18 cellular contexts compared by ENCODE assay signal in genomic region chr17:30290077-30290476, GRCh38. TPM values are rescaled to one million over a fixed set of nuclear protein-coding genes. Genes with fewer than 3 reads are reported as not detected.
DNase-seq lines count a peak whose midpoint lies in the region; ATAC-seq and TF ChIP-seq lines count a peak whose summit lies in the region.
"Had no signal": no experiment of that assay in that cellular context is flagged by ENCODE, and none has a peak within 500 bp of the region (broad histone marks: within the 10 kb centered on the region; RNA-seq: fewer than 3 reads in every experiment).

No MANE protein-coding gene starts in this region.

- no peaks in the 10 kb centered on the region for H3K27me3 Mint-ChIP-seq in neural progenitor cell (ENCODE audit: insufficient read depth, low read depth)

- no peak for TF ChIP-seq CTCF in SK-N-SH (IDR thresholded peaks at IDR 0.05)
- no peak for TF ChIP-seq CTCF in MM.1S (IDR thresholded peaks at IDR 0.05; ENCODE audit: low read length)
- no peak for TF ChIP-seq CTCF in neural progenitor cell (IDR thresholded peaks at IDR 0.05)

- no peaks in the 10 kb centered on the region for H3F3A ChIP-seq in SK-N-SH (replicated peaks; ENCODE audit: insufficient read depth)
- peaks cover 13% of the 10 kb centered on the region for H3F3A ChIP-seq in MM.1S (ENCODE audit: insufficient read depth, low read length)
- peaks cover 28% of the 10 kb centered on the region for H3F3A ChIP-seq in neural progenitor cell (ENCODE audit: low read depth)

- no peaks in the 10 kb centered on the region for H4K20me1 ChIP-seq in SK-N-SH (ENCODE audit: insufficient read depth)
- peaks cover 3% of the 10 kb centered on the region; the same call in 1 of the 2 replicates for H4K20me1 ChIP-seq in MM.1S (ENCODE audit: insufficient read depth, low read length)
- H4K20me1 ChIP-seq in neural progenitor cell (ENCODE audit: low read depth): peaks cover 12% of the 10 kb centered on the region

- DNase-seq in SK-N-SH (no peak), MM.1S (no peak), adipocyte (ENCODE audit: low read depth) (no peak), neural progenitor cell (ENCODE audit: low spot score) (no peak), cerebellum (ENCODE audit: low spot score) (no peak), DMS114 treated with DMSO at 0.1 percent for 48 hours (lab: John Stamatoyannopoulos, UW; ENCODE audit: unreplicated experiment) (no peak)
- DNase-seq: 8988T, KG1, NCI-H2029 treated with DMSO at 0.1 percent for 48 hours, retina, T-helper 9 cell had no signal

- no peak for TF ChIP-seq RAD21 in SK-N-SH (IDR thresholded peaks at IDR 0.05; ENCODE audit: low read length)

- H3K79me2 ChIP-seq in SK-N-SH (ENCODE audit: insufficient read depth) (peaks cover 25% of the 10 kb centered on the region), MM.1S (ENCODE audit: low read length) (peaks cover 27% of the 10 kb centered on the region), neural progenitor cell (ENCODE audit: low read depth) (peaks cover 21% of the 10 kb centered on the region)

- peak overlapping the region; percentile 97 for H3K4me3 Mint-ChIP-seq in neural progenitor cell

- POLR2A ChIA-PET in SK-N-SH (lab: Yijun Ruan, JAX): no interaction called here

- no peak for TF ChIP-seq EP300 in SK-N-SH (IDR thresholded peaks at IDR 0.05; ENCODE audit: borderline replicate concordance in 1 of 2, low read depth in 1 of 2, low read length in 1 of 2)

- peaks cover 0 to 15% of the 10 kb centered on the region in 2 experiments; a peak in 2 of 4 replicates for H3K4me1 ChIP-seq in SK-N-SH (ENCODE audit: control insufficient read depth in 1 of 2, insufficient read depth in 2 of 2, low read depth in 1 of 2, low read length in 1 of 2)
- peaks cover 15% of the 10 kb centered on the region for H3K4me1 ChIP-seq in MM.1S (ENCODE audit: low read length)
- peaks cover 14% of the 10 kb centered on the region for H3K4me1 ChIP-seq in adipocyte (ENCODE audit: control insufficient read depth, insufficient read depth, low read length)
- peaks cover 10% of the 10 kb centered on the region for H3K4me1 ChIP-seq in neural progenitor cell

- peaks cover 11% of the 10 kb centered on the region for H3K4me1 Mint-ChIP-seq in neural progenitor cell

- H3K9ac ChIP-seq in SK-N-SH (peak overlapping the region; percentile 80; the same call in 1 of the 2 replicates), MM.1S (ENCODE audit: low read length) (no peak overlapping the region), adipocyte (ENCODE audit: low read length) (peak overlapping the region; percentile 87), neural progenitor cell (no peak overlapping the region)

- WGBS in SK-N-SH (ENCODE audit: low lambda C conversion rate): 79% methylated on average over 2 of the region's 2 CpGs

- no peak overlapping the region for H3K27ac Mint-ChIP-seq in neural progenitor cell

- CTCF ChIA-PET in SK-N-SH (lab: Yijun Ruan, JAX): interaction anchor here (1.0 to 2.4 kb wide), 2 partner anchors 165 to 179 kb away, joined by 3 to 11 read pairs; no protein-coding TSS in a partner anchor

- H3K27ac ChIP-seq in SK-N-SH (ENCODE audit: low read depth in 2 of 2, low read length in 1 of 2): no peak overlapping the region
- H3K27ac ChIP-seq in MM.1S (ENCODE audit: low read length): no peak overlapping the region
- H3K27ac ChIP-seq in neural progenitor cell: no peak overlapping the region
- H3K27ac ChIP-seq: cardiac muscle cell had no signal

- H2AFZ ChIP-seq in SK-N-SH (ENCODE audit: low read depth): no peak overlapping the region
- H2AFZ ChIP-seq in MM.1S (ENCODE audit: low read length): no peak overlapping the region
- no peak overlapping the region for H2AFZ ChIP-seq in neural progenitor cell (replicated peaks)

- no peaks in the 10 kb centered on the region for H3K27me3 ChIP-seq in SK-N-SH (ENCODE audit: insufficient read depth)
- no peaks in the 10 kb centered on the region; the same call in 1 of the 2 replicates for H3K27me3 ChIP-seq in MM.1S (replicated peaks; ENCODE audit: insufficient read depth, low read length)
- no peaks in the 10 kb centered on the region for H3K27me3 ChIP-seq in adipocyte (replicated peaks; ENCODE audit: control insufficient read depth, insufficient read depth, low read length)
- peaks cover 21% of the 10 kb centered on the region for H3K27me3 ChIP-seq in neural progenitor cell
- H3K27me3 ChIP-seq: cardiac muscle cell had no signal

- no peak for ATAC-seq in SK-N-SH treated with all-trans-retinoic acid at 6 μM for 48 hours
- no peak for ATAC-seq in HG02642 (IDR thresholded peaks at IDR 0.05; ENCODE audit: poor library complexity, unreplicated experiment)

- no peaks in the 10 kb centered on the region for H3K9me3 ChIP-seq in SK-N-SH
- no peaks in the 10 kb centered on the region for H3K9me3 ChIP-seq in MM.1S (replicated peaks; ENCODE audit: insufficient read depth, low read length)
- no peaks in the 10 kb centered on the region for H3K9me3 ChIP-seq in adipocyte (ENCODE audit: control insufficient read depth, low read length)
- H3K9me3 ChIP-seq in neural progenitor cell (ENCODE audit: low read depth): no peaks in the 10 kb centered on the region

- peak overlapping the region; percentile 74 for H3K4me2 ChIP-seq in SK-N-SH
- peak overlapping the region; percentile 82 for H3K4me2 ChIP-seq in MM.1S (ENCODE audit: low read depth, low read length)
- peak overlapping the region; percentile 96 for H3K4me2 ChIP-seq in neural progenitor cell

- H3K36me3 ChIP-seq in SK-N-SH (replicated peaks in 1 of 2; ENCODE audit: control insufficient read depth in 1 of 2, insufficient read depth in 2 of 2, low read length in 1 of 2) (peaks cover 38 to 39% of the 10 kb centered on the region in 2 experiments), MM.1S (replicated peaks; ENCODE audit: insufficient read depth, low read length) (peaks cover 15% of the 10 kb centered on the region; the same call in 1 of the 2 replicates), adipocyte (ENCODE audit: control insufficient read depth, insufficient read depth, low read length, severe bottlenecking) (peaks cover 29% of the 10 kb centered on the region), neural progenitor cell (peaks cover 3% of the 10 kb centered on the region)

- H3K9me3 Mint-ChIP-seq in neural progenitor cell: no peaks in the 10 kb centered on the region

- peaks cover 10% of the 10 kb centered on the region for H3K36me3 Mint-ChIP-seq in neural progenitor cell

- H3K9me2 ChIP-seq in SK-N-SH (no peaks in the 10 kb centered on the region), MM.1S (replicated peaks; ENCODE audit: insufficient read depth, low read length) (no peaks in the 10 kb centered on the region)

- H3K4me3 ChIP-seq in SK-N-SH (ENCODE audit: low read depth in 2 of 2, low read length in 1 of 2): peak overlapping the region in 1 of 2 experiments; percentile 91; a peak in 1 of 4 replicates
- H3K4me3 ChIP-seq in MM.1S (ENCODE audit: low read length): no peak overlapping the region
- H3K4me3 ChIP-seq in adipocyte (ENCODE audit: low read length): peak overlapping the region; percentile 87
- H3K4me3 ChIP-seq in neural progenitor cell: peak overlapping the region; percentile 99

TF ChIP-seq in SK-N-SH, 30 proteins besides CTCF, POLR2A, EP300 and RAD21 (continues in another document):
- no peak for TF ChIP-seq GATA2 (CRISPR knock-in tag; IDR thresholded peaks at IDR 0.05)
- TF ChIP-seq SIN3A (IDR thresholded peaks at IDR 0.05; ENCODE audit: borderline replicate concordance, low read depth, low read length): no peak
- no peak for TF ChIP-seq MAX (IDR thresholded peaks at IDR 0.05; ENCODE audit: low read depth)
- no peak for TF ChIP-seq MXI1 (IDR thresholded peaks at IDR 0.05; ENCODE audit: low read depth, low read length)
- no peak for TF ChIP-seq TAF1 (IDR thresholded peaks at IDR 0.05; ENCODE audit: borderline replicate concordance, low read depth, low read length)
- TF ChIP-seq RFX5 (IDR thresholded peaks at IDR 0.05; ENCODE audit: low read length): no peak

TF ChIP-seq in SK-N-SH treated with all-trans-retinoic acid at 6 μM for 48 hours, 23 proteins besides CTCF, POLR2A, EP300 and RAD21 (continues in another document):
- TF ChIP-seq ZNF565 (CRISPR knock-in tag; conservative IDR thresholded peaks at IDR 0.05; ENCODE audit: low read depth): no peak
- TF ChIP-seq ESRRG (CRISPR knock-in tag; IDR thresholded peaks at IDR 0.05): no peak
- no peak for TF ChIP-seq ZFP30 (CRISPR knock-in tag; IDR thresholded peaks at IDR 0.05)
- no peak for TF ChIP-seq TSHZ2 (CRISPR knock-in tag; IDR thresholded peaks at IDR 0.05)

RNA-seq across cellular contexts. Expression of gene BLMH, which starts 1.7 kb away (rescaled TPM):
- polyA plus RNA-seq in SK-N-SH (2012; rRNA removed): 19.4 and 19.5 TPM in 2 replicates
- polyA plus RNA-seq in SK-N-SH (2012; cell fraction: cytosol; rRNA removed): 24.5 and 26.1 TPM in 2 replicates
- polyA plus RNA-seq in SK-N-SH (2012; cell fraction: nucleus; rRNA removed): 15.5 and 22.4 TPM in 2 replicates
- total RNA-seq in neural progenitor cell (ENCODE audit: low replicate concordance) (75.5 and 98.8 TPM in 2 replicates), cerebellum (27.6 TPM)

RNA-seq across cellular contexts. Expression of gene TMIGD1, which starts 43.8 kb away (rescaled TPM):
- not detected in 2 replicates for polyA plus RNA-seq in SK-N-SH (2012; rRNA removed)
- polyA plus RNA-seq in SK-N-SH (2012; cell fraction: cytosol; rRNA removed): not detected in 2 replicates
- not detected in 2 replicates for polyA plus RNA-seq in SK-N-SH (2012; cell fraction: nucleus; rRNA removed)
- total RNA-seq in neural progenitor cell (ENCODE audit: low replicate concordance) (not detected in 2 replicates), cerebellum (not detected)
- total RNA-seq: cardiac muscle cell, Daoy, epithelial cell of proximal tubule, mesenteric fat pad had no signal
- polyA plus RNA-seq: cardiac muscle cell, thymus had no signal

RNA-seq across cellular contexts. Expression of gene SLC6A4, which starts 54.6 kb away (rescaled TPM):
- polyA plus RNA-seq in SK-N-SH (2012; rRNA removed): 0.02 and 0.12 TPM in 2 replicates
- 0.03 and 0.05 TPM in 2 replicates for polyA plus RNA-seq in SK-N-SH (2012; cell fraction: cytosol; rRNA removed)
- 0.19 TPM in 1 of 2 replicates, not detected in the other for polyA plus RNA-seq in SK-N-SH (2012; cell fraction: nucleus; rRNA removed)
- total RNA-seq in neural progenitor cell (ENCODE audit: low replicate concordance): 0.25 TPM in 1 of 2 replicates, not detected in the other
- 9.4 TPM for total RNA-seq in cerebellum
- total RNA-seq: Daoy, epithelial cell of proximal tubule, mesenteric fat pad had no signal
- polyA plus RNA-seq: cardiac muscle cell had no signal

Comparison
In these comparisons a context has a peak if more than half of its experiments do, and no peak if none do; other contexts are left out.
1. H3K9ac ChIP-seq: peak in SK-N-SH (single experiment) and adipocyte (single experiment); none in MM.1S (single experiment) and neural progenitor cell (single experiment).
2. Peak in every context shown above with its lines, with median percentiles within 50 percentile points of each other: H3K4me2 ChIP-seq.